Comparison of ENCODE assay signal across 1 cellular context in genomic region chr5:175243441-175243840, GRCh38.
TF ChIP-seq lines count a peak whose summit lies in the region.

No MANE protein-coding gene starts in this region.

TF ChIP-seq in HCT116, 20 proteins besides CTCF, POLR2A, EP300 and RAD21 (continued from another document):
- TF ChIP-seq ATF3 (IDR thresholded peaks at IDR 0.05) (no peak), SRF (IDR thresholded peaks at IDR 0.05; ENCODE audit: low read depth) (no peak), FOSL1 (IDR thresholded peaks at IDR 0.05; ENCODE audit: low read depth) (no peak), ZBTB33 (IDR thresholded peaks at IDR 0.05; ENCODE audit: extremely low read depth, insufficient replicate concordance, low read length) (no peak), YY1 (IDR thresholded peaks at IDR 0.05; ENCODE audit: extremely low read depth, insufficient replicate concordance, low read depth, low read length) (no peak), CBX3 (IDR thresholded peaks at IDR 0.05; ENCODE audit: low read depth) (no peak), SP1 (IDR thresholded peaks at IDR 0.05; ENCODE audit: low read depth) (no peak), MAX (IDR thresholded peaks at IDR 0.05) (no peak), ZFX (IDR thresholded peaks at IDR 0.05) (no peak), CEBPB (IDR thresholded peaks at IDR 0.05; ENCODE audit: low read depth) (no peak), SIN3A (IDR thresholded peaks at IDR 0.05; ENCODE audit: low read depth) (no peak)
